1 cellular context compared by ENCODE assay signal in genomic region chrX:136608295-136608933, GRCh38.
TF ChIP-seq lines count a peak whose summit lies in the region.

No MANE protein-coding gene starts in this region.

TF ChIP-seq in H1, 55 proteins besides CTCF, POLR2A, EP300 and RAD21 (continued from another document):
- no peak for TF ChIP-seq CHD7 (IDR thresholded peaks at IDR 0.05; ENCODE audit: insufficient replicate concordance, low read length)
- no peak for TF ChIP-seq CTBP2 (IDR thresholded peaks at IDR 0.05; ENCODE audit: borderline replicate concordance, insufficient read depth, insufficient read length, low read length)
- no peak for TF ChIP-seq E2F6 (IDR thresholded peaks at IDR 0.05)
